In genomic region chr14:69528143-69528542, GRCh38 we compare ENCODE assay signal across 27 cellular contexts. TPM values are rescaled to one million over a fixed set of nuclear protein-coding genes. Genes with fewer than 3 reads are reported as not detected.
DNase-seq lines count a peak whose midpoint lies in the region; ATAC-seq and TF ChIP-seq lines count a peak whose summit lies in the region.
"Had no signal": no experiment of that assay in that cellular context is flagged by ENCODE, and none has a peak within 500 bp of the region (broad histone marks: within the 10 kb centered on the region; RNA-seq: fewer than 3 reads in every experiment).

No MANE protein-coding gene starts in this region.

- no peaks in the 10 kb centered on the region for H3K4me1 ChIP-seq in H9 (ENCODE audit: insufficient read depth, low read length)
- H3K4me1 ChIP-seq in neuronal stem cell (ENCODE audit: control insufficient read depth in 2 of 2, insufficient read depth in 1 of 2, low read depth in 1 of 2, low read length in 2 of 2), result no peaks in the 10 kb centered on the region
- H3K4me1 ChIP-seq: BE2C had no signal

- H3K79me2 ChIP-seq in H9 (ENCODE audit: insufficient read depth, low read length), result no peaks in the 10 kb centered on the region

- H3K9me3 ChIP-seq in H9 (ENCODE audit: control insufficient read depth, low read depth, low read length) (no peaks in the 10 kb centered on the region), neuronal stem cell (replicated peaks in 1 of 2; ENCODE audit: control insufficient read depth in 2 of 2, insufficient read depth in 1 of 2, low read depth in 1 of 2, low read length in 2 of 2) (no peaks in the 10 kb centered on the region)
- H3K9me3 ChIP-seq: BE2C, BLaER1 had no signal

- H3K9ac ChIP-seq in H9 (ENCODE audit: extremely low read depth, insufficient read length, low read length) (no peak overlapping the region), neuronal stem cell (ENCODE audit: low read depth, low read length, poor library complexity) (no peak overlapping the region)
- H3K9ac ChIP-seq: BLaER1 had no signal

- no peak overlapping the region for H2AFZ ChIP-seq in H9 (ENCODE audit: low read length)
- no peak overlapping the region for H2AFZ ChIP-seq in neuronal stem cell (ENCODE audit: low read length)

- H3K4me2 ChIP-seq in H9 (ENCODE audit: insufficient read depth, insufficient read length, low read length), result no peak overlapping the region
- H3K4me2 ChIP-seq in neuronal stem cell (ENCODE audit: insufficient read depth, low read length, poor library complexity, severe bottlenecking), result no peak overlapping the region
- H3K4me2 ChIP-seq: BLaER1 had no signal

- H3K4me3 Mint-ChIP-seq in H9, result no peak overlapping the region
- H3K4me3 Mint-ChIP-seq in stimulated activated naive CD8-positive, alpha-beta T cell treated with anti-CD3 and anti-CD28 coated beads, Interleukin-15, amount 100 ng/mL, for 72 hours, result no peak overlapping the region
- H3K4me3 Mint-ChIP-seq: CD14-positive monocyte; CD4-positive, alpha-beta memory T cell; CD4-positive, CD25-positive, alpha-beta regulatory T cell; CD8-positive, alpha-beta memory T cell had no signal

- TF ChIP-seq CTCF in H9 (conservative IDR thresholded peaks at IDR 0.05) (no peak), GM20000 (IDR thresholded peaks at IDR 0.05; ENCODE audit: extremely low read depth, missing control alignments) (no peak)

- no peaks in the 10 kb centered on the region for H3K36me3 Mint-ChIP-seq in H9 (ENCODE audit: insufficient read depth in 1 of 3, low read depth in 3 of 3)
- H3K36me3 Mint-ChIP-seq: CD14-positive monocyte; CD4-positive, alpha-beta memory T cell; CD4-positive, CD25-positive, alpha-beta regulatory T cell; CD8-positive, alpha-beta memory T cell had no signal

- no peak overlapping the region for H3K14ac ChIP-seq in H9 (ENCODE audit: insufficient read depth, low read length)
- H3K14ac ChIP-seq in neuronal stem cell (ENCODE audit: low read length), result no peak overlapping the region

- H3K4me3 ChIP-seq in H7 (ENCODE audit: insufficient read depth, low read depth, low read length) (no peak overlapping the region), neuronal stem cell (ENCODE audit: low read length in 2 of 2) (no peak overlapping the region)
- H3K4me3 ChIP-seq: BLaER1, GM12878 had no signal

- H3K23me2 ChIP-seq in H9 (ENCODE audit: insufficient read length, low read depth, low read length, poor library complexity, severe bottlenecking), result no peaks in the 10 kb centered on the region

- H3K23ac ChIP-seq in H9 (ENCODE audit: insufficient read length, low read depth, low read length) (no peak overlapping the region), neuronal stem cell (ENCODE audit: low read depth, low read length, poor library complexity) (peak overlapping the region; percentile 18)

- no peak overlapping the region for H3K27ac Mint-ChIP-seq in H9
- H3K27ac Mint-ChIP-seq in stimulated activated naive CD8-positive, alpha-beta T cell treated with anti-CD3 and anti-CD28 coated beads, Interleukin-15, amount 100 ng/mL, for 72 hours, result no peak overlapping the region
- H3K27ac Mint-ChIP-seq: CD4-positive, alpha-beta memory T cell; CD4-positive, CD25-positive, alpha-beta regulatory T cell had no signal

- peaks cover 0 to 2% of the 10 kb centered on the region in 2 experiments; a peak in 2 of 4 replicates for H3K4me1 Mint-ChIP-seq in H9
- no peaks in the 10 kb centered on the region for H3K4me1 Mint-ChIP-seq in stimulated activated naive CD8-positive, alpha-beta T cell treated with anti-CD3 and anti-CD28 coated beads, Interleukin-15, amount 100 ng/mL, for 72 hours
- H3K4me1 Mint-ChIP-seq: CD14-positive monocyte; CD4-positive, alpha-beta memory T cell; CD4-positive, CD25-positive, alpha-beta regulatory T cell; CD8-positive, alpha-beta memory T cell had no signal

- H3T11ph ChIP-seq in H9 (ENCODE audit: low read length), result no peak overlapping the region

- peaks cover 11% of the 10 kb centered on the region for H3K27me3 Mint-ChIP-seq in H9 (ENCODE audit: low read depth)
- peaks cover 14% of the 10 kb centered on the region for H3K27me3 Mint-ChIP-seq in stimulated activated naive CD8-positive, alpha-beta T cell treated with anti-CD3 and anti-CD28 coated beads, Interleukin-15, amount 100 ng/mL, for 72 hours

- H3K36me3 ChIP-seq in H7 (replicated peaks; ENCODE audit: control insufficient read depth, insufficient read depth, low read length) (no peaks in the 10 kb centered on the region), neuronal stem cell (replicated peaks in 1 of 2; ENCODE audit: control insufficient read depth in 2 of 2, insufficient read depth in 2 of 2, low read length in 2 of 2) (no peaks in the 10 kb centered on the region)
- H3K36me3 ChIP-seq: BE2C, BLaER1 had no signal

- peaks cover 2% of the 10 kb centered on the region; the same call in 1 of the 2 replicates for H3K27me3 ChIP-seq in H7 (ENCODE audit: control insufficient read depth, insufficient read depth, low read length)
- no peaks in the 10 kb centered on the region for H3K27me3 ChIP-seq in H9 (ENCODE audit: insufficient read depth, low read length)
- H3K27me3 ChIP-seq in neuronal stem cell (ENCODE audit: control insufficient read depth in 3 of 3, insufficient read depth in 3 of 3, low read depth in 1 of 3, low read length in 3 of 3), result peaks cover 0 to 43% (median 0%) of the 10 kb centered on the region in 3 experiments
- H3K27me3 ChIP-seq: BE2C, BLaER1 had no signal

- no peaks in the 10 kb centered on the region for H4K20me1 ChIP-seq in H9 (ENCODE audit: control insufficient read depth, insufficient read depth, insufficient read length)
- H4K20me1 ChIP-seq: BLaER1 had no signal

- H2BK5ac ChIP-seq in H9 (ENCODE audit: insufficient read length, low read length) (no peak overlapping the region), neuronal stem cell (ENCODE audit: low read length) (peak overlapping the region; percentile 48)

- no peak overlapping the region for H2BK15ac ChIP-seq in H9 (ENCODE audit: low read depth, low read length)
- peak overlapping the region; percentile 76 for H2BK15ac ChIP-seq in neuronal stem cell (ENCODE audit: low read length)

- DNase-seq in H7 (peak; percentile 24), H9 (no peak), neuronal stem cell (ENCODE audit: low spot score) (no peak), GM20000 (ENCODE audit: low spot score) (no peak), anterior cingulate cortex (lab: John Stamatoyannopoulos, UW) (no peak)
- DNase-seq in stimulated activated naive CD8-positive, alpha-beta T cell treated with anti-CD3 and anti-CD28 coated beads, Interleukin-15, amount 100 ng/mL, for 72 hours, result no peak
- DNase-seq in activated CD4-positive, CD25-positive, alpha-beta regulatory T cell treated with anti-CD3 and anti-CD28 coated beads, Interleukin-2, amount 50 U/mL, for 72 hours, result no peak
- DNase-seq: 8988T; ACHN; BE2C; C1 segment of cervical spinal cord; CD4-positive, alpha-beta memory T cell; CD4-positive, CD25-positive, alpha-beta regulatory T cell; CD8-positive, alpha-beta memory T cell; COR-L47; DMS 273 treated with DMSO at 0.1 percent for 48 hours; DMS153; DMS53; DMS79; DND-41; EL; GDM1 had no signal

- ATAC-seq in stimulated activated naive CD8-positive, alpha-beta T cell treated with anti-CD3 and anti-CD28 coated beads, Interleukin-15, amount 100 ng/mL, for 72 hours, result peak; percentile 5
- ATAC-seq: GM12878 had no signal

- H3K18ac ChIP-seq in H9 (ENCODE audit: insufficient read length, low read depth, low read length) (peak overlapping the region; percentile 14), neuronal stem cell (ENCODE audit: low read length) (peak overlapping the region; percentile 8)

- no peak overlapping the region for H2BK20ac ChIP-seq in H9 (ENCODE audit: low read depth, low read length, poor library complexity, severe bottlenecking)

- no peak overlapping the region for H4K5ac ChIP-seq in H9 (ENCODE audit: insufficient read length, low read depth, low read length)

- H3K56ac ChIP-seq in H9 (ENCODE audit: insufficient read length, low read depth, low read length), result no peak overlapping the region

- H2AK5ac ChIP-seq in H9 (ENCODE audit: insufficient read length, low read length), result no peak overlapping the region
- H2AK5ac ChIP-seq in neuronal stem cell (ENCODE audit: low read depth, low read length), result no peak overlapping the region

- H2BK12ac ChIP-seq in H9 (ENCODE audit: insufficient read length, low read depth, low read length) (no peak overlapping the region), neuronal stem cell (ENCODE audit: low read length) (peak overlapping the region; percentile 80)

- H3K79me1 ChIP-seq in H9 (ENCODE audit: insufficient read depth, low read depth, low read length, poor library complexity, severe bottlenecking), result no peaks in the 10 kb centered on the region
- no peaks in the 10 kb centered on the region for H3K79me1 ChIP-seq in neuronal stem cell (ENCODE audit: low read depth, low read length)

- no CpG with 5 or more reads among the region's 9 CpGs for WGBS in H9 (ENCODE audit: extremely low coverage, insufficient read length, low lambda C conversion rate)
- no CpG with 5 or more reads among the region's 9 CpGs for WGBS in neuronal stem cell (ENCODE audit: extremely low coverage in 2 of 2, insufficient read length in 2 of 2, insufficient replicate concordance in 1 of 2), 2 donors

- H4K91ac ChIP-seq in H9 (ENCODE audit: insufficient read length, low read depth, low read length), result no peak overlapping the region
- no peak overlapping the region for H4K91ac ChIP-seq in neuronal stem cell (ENCODE audit: low read depth, low read length, poor library complexity)

- H3K4ac ChIP-seq in H9 (ENCODE audit: low read depth, low read length), result no peak overlapping the region
- H3K4ac ChIP-seq in neuronal stem cell (ENCODE audit: low read length), result no peak overlapping the region

- H3K9me3 Mint-ChIP-seq in H9, result no peaks in the 10 kb centered on the region
- H3K9me3 Mint-ChIP-seq in stimulated activated naive CD8-positive, alpha-beta T cell treated with anti-CD3 and anti-CD28 coated beads, Interleukin-15, amount 100 ng/mL, for 72 hours, result no peaks in the 10 kb centered on the region
- H3K9me3 Mint-ChIP-seq: CD14-positive monocyte; CD4-positive, alpha-beta memory T cell; CD4-positive, CD25-positive, alpha-beta regulatory T cell; CD8-positive, alpha-beta memory T cell had no signal

- H3K27ac ChIP-seq in H9 (ENCODE audit: insufficient read length, low read depth, low read length) (no peak overlapping the region), neuronal stem cell (replicated peaks; ENCODE audit: low read length) (no peak overlapping the region)
- H3K27ac ChIP-seq: BLaER1 had no signal

- no peak overlapping the region for H2BK120ac ChIP-seq in H9 (ENCODE audit: low read depth, low read length, poor library complexity, severe bottlenecking)
- no peak overlapping the region for H2BK120ac ChIP-seq in neuronal stem cell (ENCODE audit: low read depth, low read length)

- H4K8ac ChIP-seq in H9 (replicated peaks; ENCODE audit: insufficient read length, low read depth, low read length) (no peak overlapping the region), neuronal stem cell (ENCODE audit: low read depth, low read length) (no peak overlapping the region)

RNA-seq across cellular contexts. Expression of gene PLEKHD1, which starts 43.6 kb away (rescaled TPM):
- total RNA-seq in H7 (2014; rRNA removed; shearing (Covaris generic)), result 0.10 and 0.37 TPM in 2 replicates
- total RNA-seq in H9 (2021), result 0.29 and 0.37 TPM in 2 replicates
- 0.08 TPM for polyA plus RNA-seq in neuronal stem cell (2013, experiment 1 of 2)
- polyA plus RNA-seq in neuronal stem cell (2013, experiment 2 of 2), result 0.08 TPM
- polyA plus RNA-seq: AG04450, CD14-positive monocyte had no signal

RNA-seq across cellular contexts. Expression of gene CCDC177, which starts 46.5 kb away (rescaled TPM):
- total RNA-seq in H7 (2014; rRNA removed; shearing (Covaris generic)), result 0.04 and 0.17 TPM in 2 replicates
- 6.1 and 6.2 TPM in 2 replicates for total RNA-seq in H9 (2021)
- polyA plus RNA-seq in neuronal stem cell (2013, experiment 1 of 2), result 7.6 TPM
- polyA plus RNA-seq in neuronal stem cell (2013, experiment 2 of 2), result 7.7 TPM
- total RNA-seq: CD4-positive, alpha-beta memory T cell; CD4-positive, CD25-positive, alpha-beta regulatory T cell; CD8-positive, alpha-beta memory T cell; Daoy; GM12878 had no signal
- polyA plus RNA-seq: AG04450; CD14-positive monocyte; CD4-positive, alpha-beta memory T cell; CD4-positive, CD25-positive, alpha-beta regulatory T cell; CD8-positive, alpha-beta memory T cell; GM12878 had no signal
